In genomic region chr7:143901360-143901709, GRCh38 we compare ENCODE assay signal across 1 cellular context.
TF ChIP-seq lines count a peak whose summit lies in the region.

No MANE protein-coding gene starts in this region.

TF ChIP-seq in HepG2, 621 proteins besides CTCF, POLR2A, EP300 and RAD21 (continued from another document and continues in another):
- TF ChIP-seq SIN3A (IDR thresholded peaks at IDR 0.05; ENCODE audit: borderline replicate concordance, low read depth, low read length) (peak; percentile 33; the same call in 1 of the 2 replicates), ZBTB40 (IDR thresholded peaks at IDR 0.05) (no peak), ZBTB40 (CRISPR knock-in tag; IDR thresholded peaks at IDR 0.05) (no peak), ATF4 (CRISPR knock-in tag; IDR thresholded peaks at IDR 0.05) (0 out of 4 replicates have a peak, but pooled peaks of 1 of the 2 experiments have one; percentile 1), ZNF674 (CRISPR knock-in tag; IDR thresholded peaks at IDR 0.05; ENCODE audit: low read depth) (0 out of 2 replicates have a peak, but pooled peaks have one; percentile 27), PHF5A (CRISPR knock-in tag; IDR thresholded peaks at IDR 0.05; ENCODE audit: low read depth, unreplicated experiment) (no peak), CENPBD1 (CRISPR knock-in tag; IDR thresholded peaks at IDR 0.05; ENCODE audit: borderline replicate concordance, low read depth) (no peak), ZNF281 (CRISPR knock-in tag; IDR thresholded peaks at IDR 0.05; ENCODE audit: borderline replicate concordance) (0 out of 2 replicates have a peak, but pooled peaks have one; percentile 47), ASH2L (IDR thresholded peaks at IDR 0.05; ENCODE audit: insufficient read length, low read depth, low read length) (no peak), ZNF550 (CRISPR knock-in tag; IDR thresholded peaks at IDR 0.05; ENCODE audit: borderline replicate concordance) (no peak), ZNF589 (CRISPR knock-in tag; conservative IDR thresholded peaks at IDR 0.05) (0 out of 2 replicates have a peak, but pooled peaks have one; percentile 31), HHEX (CRISPR knock-in tag; IDR thresholded peaks at IDR 0.05) (no peak), ZMYM2 (CRISPR knock-in tag; IDR thresholded peaks at IDR 0.05) (no peak), ZNF747 (CRISPR knock-in tag; IDR thresholded peaks at IDR 0.05; ENCODE audit: borderline replicate concordance) (peak; percentile 10; the same call in 1 of the 2 replicates), ZNF138 (CRISPR knock-in tag; IDR thresholded peaks at IDR 0.05; ENCODE audit: low read depth) (no peak), ZNF501 (CRISPR knock-in tag; IDR thresholded peaks at IDR 0.05) (peak; percentile 55; the same call in 1 of the 2 replicates), ZNF33B (CRISPR knock-in tag; IDR thresholded peaks at IDR 0.05) (0 out of 2 replicates have a peak, but pooled peaks have one; percentile 6), TBX3 (IDR thresholded peaks at IDR 0.05; ENCODE audit: borderline replicate concordance) (no peak), HMGXB4 (CRISPR knock-in tag; IDR thresholded peaks at IDR 0.05; ENCODE audit: borderline replicate concordance in 1 of 2, low read depth in 1 of 2) (no peak), ZNF44 (CRISPR knock-in tag; IDR thresholded peaks at IDR 0.05) (peak; percentile 28; the same call in 1 of the 2 replicates), ZNF780A (CRISPR knock-in tag; IDR thresholded peaks at IDR 0.05) (0 out of 2 replicates have a peak, but pooled peaks have one; percentile 49), AHDC1 (CRISPR knock-in tag; IDR thresholded peaks at IDR 0.05; ENCODE audit: borderline replicate concordance) (0 out of 2 replicates have a peak, but pooled peaks have one; percentile 12), KAT7 (CRISPR knock-in tag; IDR thresholded peaks at IDR 0.05; ENCODE audit: borderline replicate concordance) (0 out of 2 replicates have a peak, but pooled peaks have one; percentile 31), ZNF274 (CRISPR knock-in tag; IDR thresholded peaks at IDR 0.05) (0 out of 2 replicates have a peak, but pooled peaks have one; percentile 23), KDM5A (IDR thresholded peaks at IDR 0.05; ENCODE audit: borderline replicate concordance, low read length) (peak; percentile 4; the same call in 1 of the 2 replicates), ZNF296 (CRISPR knock-in tag; conservative IDR thresholded peaks at IDR 0.05) (no peak), ZNF574 (CRISPR knock-in tag; IDR thresholded peaks at IDR 0.05) (no peak)
